In genomic region chr17:38598536-38598935, GRCh38 we compare ENCODE assay signal across 9 cellular contexts. TPM values are rescaled to one million over a fixed set of nuclear protein-coding genes. Genes with fewer than 3 reads are reported as not detected.
DNase-seq lines count a peak whose midpoint lies in the region; ATAC-seq, FAIRE-seq and TF ChIP-seq lines count a peak whose summit lies in the region.
"Had no signal": no experiment of that assay in that cellular context is flagged by ENCODE, and none has a peak within 500 bp of the region (broad histone marks: within the 10 kb centered on the region; RNA-seq: fewer than 3 reads in every experiment).

No MANE protein-coding gene starts in this region.

- no peak overlapping the region for H3K23ac ChIP-seq in H1 (ENCODE audit: insufficient read length)

- no peaks in the 10 kb centered on the region for H4K20me1 ChIP-seq in PC-3 (ENCODE audit: low read length)
- H4K20me1 ChIP-seq in H1 (replicated peaks in 1 of 2; ENCODE audit: control insufficient read depth in 1 of 2, insufficient read depth in 2 of 2, low read length in 2 of 2) = no peaks in the 10 kb centered on the region

- CTCF ChIA-PET in PC-3 (lab: Charles Lee) = no interaction called here
- CTCF ChIA-PET in H1 (lab: Charles Lee; ENCODE audit: partially characterized antibody) = interaction anchor here (0.9 to 32.0 kb wide), 9 partner anchors 5 to 244 kb away, joined by 3 to 914 read pairs (median 24); partner anchors contain the start of genes EPOP and SRCIN1

- no peaks in the 10 kb centered on the region for H3F3A ChIP-seq in PC-3 (ENCODE audit: low read length, unreplicated experiment)

- H4K8ac ChIP-seq in H1 (ENCODE audit: extremely low read depth, insufficient read depth, low read length) = no peak overlapping the region

- H3K4ac ChIP-seq in H1 (replicated peaks; ENCODE audit: insufficient read length, low read depth, low read length) = no peak overlapping the region

- TF ChIP-seq EP300 in H1 (IDR thresholded peaks at IDR 0.05; ENCODE audit: borderline replicate concordance in 1 of 2, low read depth in 2 of 2, low read length in 2 of 2) = peak in 1 of 2 experiments; percentile 70; a peak in 1 of 3 replicates

- H3K9me2 ChIP-seq in PC-3 (replicated peaks; ENCODE audit: low read length) = no peaks in the 10 kb centered on the region

- H3K4me3 ChIP-seq in PC-3 (ENCODE audit: low read length) = no peak overlapping the region
- no peak overlapping the region for H3K4me3 ChIP-seq in H1 (ENCODE audit: extremely low read depth in 1 of 4, insufficient read depth in 2 of 4, low read depth in 3 of 4, low read length in 4 of 4)

- TF ChIP-seq CTCF in PC-3 (conservative IDR thresholded peaks at IDR 0.05; ENCODE audit: low read depth, low read length) = no peak
- no peak for TF ChIP-seq CTCF in H1 (IDR thresholded peaks at IDR 0.05; ENCODE audit: control extremely low read depth in 1 of 3, insufficient read depth in 1 of 3, low read depth in 1 of 3, low read length in 3 of 3)

- 0 out of 2 replicates have a peak, but pooled peaks cover 4% of the 10 kb centered on the region for H3K79me1 ChIP-seq in H1 (ENCODE audit: low read depth, low read length)

- H3K79me2 ChIP-seq in PC-3 (ENCODE audit: low read length) (no peaks in the 10 kb centered on the region), H1 (ENCODE audit: control insufficient read depth in 1 of 2, insufficient read depth in 2 of 2, low read length in 2 of 2) (no peaks in the 10 kb centered on the region)

- no peaks in the 10 kb centered on the region for H3K27me3 ChIP-seq in PC-3 (ENCODE audit: low read length)
- H3K27me3 ChIP-seq in H1 (replicated peaks in 1 of 4; ENCODE audit: control insufficient read depth in 3 of 4, extremely low read depth in 1 of 4, insufficient read depth in 3 of 4, low read length in 3 of 4) = peaks cover 2 to 14% (median 13%) of the 10 kb centered on the region in 4 experiments

- no peak overlapping the region for H4K91ac ChIP-seq in H1 (replicated peaks; ENCODE audit: insufficient read length, low read length)

- H3K4me2 ChIP-seq in PC-3 (ENCODE audit: low read length) = no peak overlapping the region
- peak overlapping the region; percentile 12 to 33; a peak in 2 of 4 replicates for H3K4me2 ChIP-seq in H1 (ENCODE audit: insufficient read depth in 1 of 2, low read depth in 2 of 2, low read length in 2 of 2)

- no peak for TF ChIP-seq POLR2A in H1 (IDR thresholded peaks at IDR 0.05; ENCODE audit: control extremely low read depth in 1 of 2, low read depth in 2 of 2, low read length in 2 of 2)

- H2BK20ac ChIP-seq in H1 (ENCODE audit: low read length) = peak overlapping the region; percentile 43; the same call in 1 of the 2 replicates

- POLR2A ChIA-PET in PC-3 (lab: Charles Lee; ENCODE audit: unreplicated experiment) (no interaction called here), H1 (lab: Charles Lee; ENCODE audit: partially characterized antibody) (interaction anchor here (0.7 to 5.1 kb wide), 11 partner anchors 9 to 120 kb away, joined by 3 to 32 read pairs (median 4); no protein-coding TSS in a partner anchor)

- no peaks in the 10 kb centered on the region for H3K36me3 ChIP-seq in PC-3 (ENCODE audit: low read depth, low read length)
- H3K36me3 ChIP-seq in H1 (ENCODE audit: control insufficient read depth in 2 of 4, insufficient read depth in 4 of 4, low read length in 3 of 4) = no peaks in the 10 kb centered on the region

- peak overlapping the region; percentile 95; the same call in 1 of the 2 replicates for H2BK12ac ChIP-seq in H1 (ENCODE audit: low read depth, low read length)

- ATAC-seq in PC-3 (peak; percentile 74), HG03460 (IDR thresholded peaks at IDR 0.05; ENCODE audit: unreplicated experiment) (no peak), HG03354 (IDR thresholded peaks at IDR 0.05; ENCODE audit: poor library complexity, severe bottlenecking, unreplicated experiment) (no peak), GM19397 (IDR thresholded peaks at IDR 0.05; ENCODE audit: unreplicated experiment) (no peak)

- peak overlapping the region; percentile 66; the same call in 1 of the 2 replicates for H2BK5ac ChIP-seq in H1 (ENCODE audit: low read depth, low read length)

- no peak overlapping the region for H2BK120ac ChIP-seq in H1 (replicated peaks; ENCODE audit: low read depth, low read length)

- H2AK5ac ChIP-seq in H1 (ENCODE audit: low read depth, low read length) = peak overlapping the region; percentile 45; the same call in 1 of the 2 replicates

- no peak for FAIRE-seq in H1 (lab: Jason Lieb, UNC)

- H4K5ac ChIP-seq in H1 (ENCODE audit: insufficient read length, low read depth, low read length) = no peak overlapping the region

- H3K9ac ChIP-seq in PC-3 (ENCODE audit: low read length) = no peak overlapping the region
- H3K9ac ChIP-seq in H1 (replicated peaks in 1 of 4; ENCODE audit: extremely low read depth in 1 of 4, low read depth in 3 of 4, low read length in 3 of 4) = no peak overlapping the region

- DNase-seq in EH (ENCODE audit: low read depth) = peak; percentile 73
- DNase-seq in LoVo (ENCODE audit: low spot score) = peak; percentile 41
- DNase-seq in PC-3 = peak; percentile 76
- peak; percentile 88 to 93 for DNase-seq in H1 (ENCODE audit: low read depth in 1 of 2, low spot score in 2 of 2)
- peak in 6 of 10 donors; percentile 57 to 95 (median 84) for DNase-seq in posterior cingulate gyrus

- H3K27ac ChIP-seq in PC-3 (ENCODE audit: low read length) = no peak overlapping the region
- no peak overlapping the region for H3K27ac ChIP-seq in H1 (ENCODE audit: low read depth, low read length)

- intact Hi-C loops in PC-3 (cut with micrococcal nuclease) = no loop called here
- intact Hi-C loops in posterior cingulate gyrus (cut with DNase I) = no loop called here

- H3K4me1 ChIP-seq in PC-3 (ENCODE audit: insufficient read depth, low read length) (no peaks in the 10 kb centered on the region), H1 (replicated peaks in 1 of 4; ENCODE audit: control insufficient read depth in 3 of 4, insufficient read depth in 4 of 4, low read length in 3 of 4) (peaks cover 16 to 57% (median 51%) of the 10 kb centered on the region in 4 experiments)

- H2AFZ ChIP-seq in PC-3 (ENCODE audit: low read length) = no peak overlapping the region
- H2AFZ ChIP-seq in H1 (ENCODE audit: low read length) = no peak overlapping the region

- peak overlapping the region; percentile 65; the same call in 1 of the 2 replicates for H2BK15ac ChIP-seq in H1 (ENCODE audit: low read length)

- WGBS in H1 (ENCODE audit: extremely low coverage in 1 of 2, insufficient coverage in 1 of 2, insufficient read length in 1 of 2, insufficient replicate concordance in 2 of 2, low coverage in 1 of 2, low lambda C conversion rate in 2 of 2, missing lambda C conversion rate in 1 of 2), 2 experiments = 0% methylated on average over 3 of the region's 4 CpGs; no CpG with 5 or more reads in 1 of the 2 experiments

- BruUV-seq in PC-3 (replicated peaks; lab: Mats Ljungman, UMichigan) = no TSS peak

- H3K56ac ChIP-seq in H1 (replicated peaks; ENCODE audit: insufficient read length, low read depth, low read length) = no peak overlapping the region

- H3K9me3 ChIP-seq in PC-3 (ENCODE audit: low read length) = no peaks in the 10 kb centered on the region
- no peaks in the 10 kb centered on the region for H3K9me3 ChIP-seq in H1 (ENCODE audit: insufficient read depth in 2 of 2, low read depth in 1 of 2, low read length in 1 of 2)

- TF ChIP-seq RAD21 in H1 (IDR thresholded peaks at IDR 0.05 in 1 of 2, conservative IDR thresholded peaks at IDR 0.05 in 1 of 2; ENCODE audit: low read depth in 2 of 2, low read length in 2 of 2) = peak in 1 of 2 experiments; percentile 18; a peak in 2 of 4 replicates

- no peak overlapping the region for H3K14ac ChIP-seq in H1 (ENCODE audit: insufficient read length)

- H3K18ac ChIP-seq in H1 (ENCODE audit: extremely low read depth, low read length) = peak overlapping the region; percentile 90; the same call in 1 of the 2 replicates

- H3K23me2 ChIP-seq in H1 (ENCODE audit: low read depth, low read length) = peaks cover 6% of the 10 kb centered on the region; the same call in 1 of the 2 replicates

TF ChIP-seq in H1, 55 proteins besides CTCF, POLR2A, EP300 and RAD21 (continues in another document):
- no peak for TF ChIP-seq CBX5 (IDR thresholded peaks at IDR 0.05; ENCODE audit: low read depth, low read length)
- no peak for TF ChIP-seq POU5F1 (IDR thresholded peaks at IDR 0.05; ENCODE audit: low read depth, low read length)
- TF ChIP-seq GABPA (IDR thresholded peaks at IDR 0.05; ENCODE audit: borderline replicate concordance, insufficient read depth, low read length) = peak; percentile 71; the same call in 1 of the 2 replicates
- TF ChIP-seq CTBP2 (IDR thresholded peaks at IDR 0.05; ENCODE audit: borderline replicate concordance, insufficient read depth, insufficient read length, low read length) = peak; percentile 75
- TF ChIP-seq EGR1 (IDR thresholded peaks at IDR 0.05; ENCODE audit: borderline replicate concordance, low read depth, low read length) = peak; percentile 75
- TF ChIP-seq SUZ12 (IDR thresholded peaks at IDR 0.05; ENCODE audit: low read length) = no peak
- peak; percentile 93 for TF ChIP-seq TEAD4 (IDR thresholded peaks at IDR 0.05; ENCODE audit: low read depth, low read length)
- TF ChIP-seq RBBP5 (IDR thresholded peaks at IDR 0.05; ENCODE audit: borderline replicate concordance, low read depth, low read length) = no peak
- TF ChIP-seq, protein P1, sequence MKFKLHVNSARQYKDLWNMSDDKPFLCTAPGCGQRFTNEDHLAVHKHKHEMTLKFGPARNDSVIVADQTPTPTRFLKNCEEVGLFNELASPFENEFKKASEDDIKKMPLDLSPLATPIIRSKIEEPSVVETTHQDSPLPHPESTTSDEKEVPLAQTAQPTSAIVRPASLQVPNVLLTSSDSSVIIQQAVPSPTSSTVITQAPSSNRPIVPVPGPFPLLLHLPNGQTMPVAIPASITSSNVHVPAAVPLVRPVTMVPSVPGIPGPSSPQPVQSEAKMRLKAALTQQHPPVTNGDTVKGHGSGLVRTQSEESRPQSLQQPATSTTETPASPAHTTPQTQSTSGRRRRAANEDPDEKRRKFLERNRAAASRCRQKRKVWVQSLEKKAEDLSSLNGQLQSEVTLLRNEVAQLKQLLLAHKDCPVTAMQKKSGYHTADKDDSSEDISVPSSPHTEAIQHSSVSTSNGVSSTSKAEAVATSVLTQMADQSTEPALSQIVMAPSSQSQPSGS (IDR thresholded peaks at IDR 0.05; ENCODE audit: low read length) = peak; percentile 71; the same call in 1 of the 2 replicates
- TF ChIP-seq PHF8 (conservative IDR thresholded peaks at IDR 0.05; ENCODE audit: low read depth, low read length) = no peak
- TF ChIP-seq SIN3A (conservative IDR thresholded peaks at IDR 0.05 in 1 of 2, IDR thresholded peaks at IDR 0.05 in 1 of 2; ENCODE audit: low read depth in 1 of 2, low read length in 2 of 2) = peak in 1 of 2 experiments; percentile 88; a peak in 2 of 4 replicates

RNA-seq across cellular contexts. Expression of gene SRCIN1, which starts 7.2 kb away (rescaled TPM):
- total RNA-seq in PC-3 (2014; rRNA removed) = 1.8 and 2.6 TPM in 2 replicates
- total RNA-seq in H1 (2021; fragmentation: NEBNext Ultra II Directional; extraction: Animal tissue kit (Norgen Biotek cat#: 25700)) = 3.8 and 4.1 TPM in 2 replicates
- 2.8 and 4.2 TPM in 2 replicates for polyA plus RNA-seq in H1 (2011; rRNA removed)
- 2.3 TPM for polyA plus RNA-seq in H1 (2011; cell fraction: cytosol; rRNA removed)
- 14.3 TPM for polyA plus RNA-seq in H1 (2011; cell fraction: nucleus; rRNA removed)
- 5.2 to 6.7 TPM (median 6.1 TPM) in 4 replicates for polyA plus RNA-seq in H1 (2012, experiment 1 of 2)
- polyA plus RNA-seq in H1 (2012, experiment 2 of 2) = 2.0 TPM
- polyA plus RNA-seq in H1 (2013, experiment 1 of 2) = 1.7 TPM
- polyA plus RNA-seq in H1 (2013, experiment 2 of 2) = 1.3 TPM
- 2.0 and 3.7 TPM in 2 replicates for polyA minus RNA-seq in H1 (2011; rRNA and poly(A)+ RNA removed)
- 5.5 TPM for polyA minus RNA-seq in H1 (2011; cell fraction: cytosol; rRNA and poly(A)+ RNA removed)
- polyA minus RNA-seq in H1 (2011; cell fraction: nucleus; rRNA and poly(A)+ RNA removed) = 9.6 TPM
- total RNA-seq: glomerular endothelial cell had no signal
